Comparison of ENCODE assay signal across 15 cellular contexts in genomic region chr5:146556884-146557283, GRCh38. TPM values are rescaled to one million over a fixed set of nuclear protein-coding genes. Genes with fewer than 3 reads are reported as not detected.
A peak's percentile ranks its signal among the peaks of the same experiment; 100 is the strongest.
DNase-seq lines count a peak whose midpoint lies in the region; ATAC-seq, FAIRE-seq and TF ChIP-seq lines count a peak whose summit lies in the region.
"Not testable (repeated sequence)": the region's sequence is repeated elsewhere in the genome, so short reads cannot be mapped to it uniquely, and the experiment has no call there.
"Had no signal": no experiment of that assay in that cellular context is flagged by ENCODE, and none has a peak within 500 bp of the region (broad histone marks: within the 10 kb centered on the region; RNA-seq: fewer than 3 reads in every experiment).

No MANE protein-coding gene starts in this region.

- not testable (repeated sequence) for H4K20me1 ChIP-seq in DOHH2 (ENCODE audit: control insufficient read depth, insufficient read depth, low read depth, low read length); Karpas-422 (ENCODE audit: insufficient read depth, low read depth, low read length); OCI-LY1 (ENCODE audit: insufficient read depth, low read length); K562 (replicated peaks; ENCODE audit: control insufficient read depth, insufficient read depth, low read length); HepG2 (ENCODE audit: insufficient read depth, low read length)

- ATAC-seq in K562, HepG2: not testable (repeated sequence)

- H3K4me2 ChIP-seq in DOHH2 (ENCODE audit: low read length); Karpas-422 (ENCODE audit: low read depth, low read length, poor library complexity, severe bottlenecking); OCI-LY1 (ENCODE audit: low read length); K562 (ENCODE audit: insufficient read depth, low read length); HepG2 (ENCODE audit: low read depth, low read length): not testable (repeated sequence)

- intact Hi-C loops in K562 (cut with micrococcal nuclease); HepG2 (cut with micrococcal nuclease; ENCODE audit: unreplicated experiment): not testable (repeated sequence)

- H3K9me2 ChIP-seq in DOHH2 (replicated peaks; ENCODE audit: control insufficient read depth, low read length); Karpas-422 (replicated peaks; ENCODE audit: insufficient read depth, low read length); OCI-LY1 (ENCODE audit: low read depth, low read length): not testable (repeated sequence)

- H3K9ac ChIP-seq in Karpas-422 (ENCODE audit: low read length); OCI-LY1 (ENCODE audit: low read length); K562 (ENCODE audit: insufficient read depth in 1 of 2, low read depth in 2 of 2, low read length in 2 of 2); HepG2 (ENCODE audit: insufficient read depth, low read depth, low read length): not testable (repeated sequence)

- not testable (repeated sequence) for H2AFZ ChIP-seq in Karpas-422 (ENCODE audit: low read length); OCI-LY1 (ENCODE audit: low read length); K562 (ENCODE audit: low read depth, low read length); HepG2 (ENCODE audit: low read length)

- POLR2A ChIA-PET in K562 (lab: Yijun Ruan, JAX); HepG2 (lab: Yijun Ruan, JAX): not testable (repeated sequence)

- not testable (repeated sequence) for H3F3A ChIP-seq in DOHH2 (ENCODE audit: control insufficient read depth, insufficient read depth); OCI-LY1 (ENCODE audit: insufficient read depth, low read length)

- FAIRE-seq in K562 (lab: Jason Lieb, UNC); HepG2 (lab: Jason Lieb, UNC): not testable (repeated sequence)

- not testable (repeated sequence) for H3K27me3 ChIP-seq in DOHH2 (ENCODE audit: control insufficient read depth, low read length); Karpas-422 (ENCODE audit: low read length); OCI-LY1 (ENCODE audit: insufficient read depth, low read length); K562 (ENCODE audit: control insufficient read depth in 2 of 2, insufficient read depth in 2 of 2, low read length in 2 of 2); HepG2 (ENCODE audit: control insufficient read depth in 1 of 2, insufficient read depth in 2 of 2, low read length in 2 of 2)

- not testable (repeated sequence) for TF ChIP-seq POLR2A in K562 (conservative IDR thresholded peaks at IDR 0.05); HepG2 (IDR thresholded peaks at IDR 0.05; ENCODE audit: insufficient read depth in 1 of 2, low read depth in 2 of 2, low read length in 2 of 2)

- 0% methylated on average over 4 of the region's 4 CpGs for WGBS in K562 (ENCODE audit: insufficient coverage, low coverage, missing lambda C conversion rate)
- 0% methylated on average over 2 of the region's 4 CpGs for WGBS in HepG2 (ENCODE audit: low lambda C conversion rate)

- not testable (repeated sequence) for H3K36me3 ChIP-seq in DOHH2 (ENCODE audit: control insufficient read depth, low read length); Karpas-422 (ENCODE audit: insufficient read depth, low read length); OCI-LY1 (ENCODE audit: insufficient read depth, low read length); K562 (ENCODE audit: control insufficient read depth, insufficient read depth, low read length); HepG2 (replicated peaks in 1 of 2; ENCODE audit: control insufficient read depth in 1 of 2, insufficient read depth in 2 of 2, low read length in 2 of 2)

- TF ChIP-seq RAD21 in K562 (CRISPR knock-in tag; conservative IDR thresholded peaks at IDR 0.05 in 1 of 2, IDR thresholded peaks at IDR 0.05 in 1 of 2); HepG2 (CRISPR knock-in tag; IDR thresholded peaks at IDR 0.05): not testable (repeated sequence)

- H3K9me3 ChIP-seq in DOHH2 (ENCODE audit: control insufficient read depth, insufficient read depth, low read length); Karpas-422 (ENCODE audit: low read length); OCI-LY1 (ENCODE audit: low read length); K562 (replicated peaks; ENCODE audit: control insufficient read depth, insufficient read depth, low read depth, low read length); HepG2 (ENCODE audit: low read length): not testable (repeated sequence)

- TF ChIP-seq CTCF in DOHH2 (IDR thresholded peaks at IDR 0.05; ENCODE audit: low read depth, low read length, poor library complexity, severe bottlenecking) (peak; percentile 27), GM12872 (IDR thresholded peaks at IDR 0.05; ENCODE audit: insufficient read depth, low read depth, low read length) (peak; percentile 32; the same call in 2 of the 3 replicates), GM13977 (IDR thresholded peaks at IDR 0.05; ENCODE audit: extremely low read depth, insufficient read depth, missing control alignments) (peak; percentile 25), OCI-LY1 (IDR thresholded peaks at IDR 0.05; ENCODE audit: low read length) (peak; percentile 5; the same call in 1 of the 2 replicates), K562 (IDR thresholded peaks at IDR 0.05 in 2 of 3, conservative IDR thresholded peaks at IDR 0.05 in 1 of 3; ENCODE audit: insufficient read depth in 2 of 3, low read depth in 1 of 3, low read length in 3 of 3) (peak in 2 of 3 experiments; percentile 10 to 25; a peak in 2 of 6 replicates), HepG2 (CRISPR knock-in tag; IDR thresholded peaks at IDR 0.05) (peak; percentile 31; the same call in 1 of the 2 replicates)

- not testable (repeated sequence) for H3K4me3 ChIP-seq in DOHH2 (ENCODE audit: low read length); Karpas-422 (ENCODE audit: low read length); OCI-LY1 (ENCODE audit: low read depth, low read length, poor library complexity, severe bottlenecking); K562; HepG2 (replicated peaks in 1 of 3; ENCODE audit: insufficient read depth in 1 of 3, low read depth in 2 of 3, low read length in 3 of 3)

- H3K27ac ChIP-seq in DOHH2 (ENCODE audit: low read depth, low read length); Karpas-422 (ENCODE audit: low read length); OCI-LY1 (ENCODE audit: low read depth, low read length, poor library complexity, severe bottlenecking); K562 (ENCODE audit: extremely low read depth, low read depth, low read length); HepG2 (ENCODE audit: extremely low read length, insufficient read depth, low read length): not testable (repeated sequence)

- H3K4me1 ChIP-seq in DOHH2 (ENCODE audit: control insufficient read depth, low read length); Karpas-422 (ENCODE audit: low read length); OCI-LY1 (ENCODE audit: insufficient read depth, low read length, severe bottlenecking); K562 (replicated peaks in 1 of 2; ENCODE audit: control insufficient read depth in 2 of 2, insufficient read depth in 2 of 2, low read length in 2 of 2); HepG2 (ENCODE audit: insufficient read depth, low read length): not testable (repeated sequence)

- DNase-seq in GM13977 (ENCODE audit: low spot score); K562 (ENCODE audit: extremely low read depth in 1 of 4, low spot score in 3 of 4); HepG2 (ENCODE audit: low spot score): not testable (repeated sequence)
- peak; percentile 52 for DNase-seq in Karpas-422

- TF ChIP-seq EP300 in K562 (IDR thresholded peaks at IDR 0.05; ENCODE audit: low read length); HepG2 (IDR thresholded peaks at IDR 0.05; ENCODE audit: low read depth in 2 of 2, low read length in 2 of 2); HepG2 (CRISPR knock-in tag; IDR thresholded peaks at IDR 0.05; ENCODE audit: borderline replicate concordance): not testable (repeated sequence)

- H3K79me2 ChIP-seq in DOHH2 (ENCODE audit: control insufficient read depth, low read length); Karpas-422 (ENCODE audit: low read length); OCI-LY1 (ENCODE audit: insufficient read depth, low read length); K562 (ENCODE audit: control insufficient read depth, insufficient read depth, low read length); HepG2 (ENCODE audit: insufficient read depth, low read length): not testable (repeated sequence)

- not testable (repeated sequence) for H3K9me1 ChIP-seq in K562 (ENCODE audit: control insufficient read depth, insufficient read depth, low read length)

- CTCF ChIA-PET in K562 (lab: Yijun Ruan, JAX; ENCODE audit: low intra/inter-chr PET ratio); HepG2 (lab: Yijun Ruan, JAX; ENCODE audit: low intra/inter-chr PET ratio, low total read pairs): not testable (repeated sequence)

- in situ Hi-C loops in GM13977 (cut with MboI; ENCODE audit: low pct_unique_long_range_greater_than_20kb, low sequenced_read_pairs, unreplicated experiment); K562 (cut with MboI); HepG2 (cut with HindIII; ENCODE audit: extremely low pct_ligation_motif_present, low pct_unique_long_range_greater_than_20kb): not testable (repeated sequence)

- not testable (repeated sequence) for BruUV-seq in K562 (replicated peaks; lab: Mats Ljungman, UMichigan); HepG2 (replicated peaks; lab: Mats Ljungman, UMichigan)

RNA-seq across cellular contexts. Expression of gene GPR151, which starts 40.9 kb away (rescaled TPM):
- total RNA-seq in Karpas-422 (2014; rRNA removed; shearing (Covaris generic); ENCODE audit: low replicate concordance), result not detected in 2 replicates
- total RNA-seq in K562 (2011; cell fraction: chromatin; rRNA removed; ENCODE audit: low replicate concordance), result not detected in 2 replicates
- total RNA-seq in K562 (2011; cell fraction: nucleolus; rRNA removed), result not detected in 2 replicates
- total RNA-seq in K562 (2011; cell fraction: nucleoplasm; rRNA removed), result not detected in 2 replicates
- total RNA-seq in K562 (2014; rRNA removed), result not detected in 2 replicates
- total RNA-seq in K562 (2014; rRNA removed; fragmentation: Illumina TruSeq; extraction: Trizol), result not detected in 2 replicates
- not detected in 2 replicates for total RNA-seq in K562 (2015; rRNA removed; fragmentation: Illumina TruSeq; extraction: Trizol)
- total RNA-seq in K562 (2021), result not detected in 2 replicates
- not detected in 2 replicates for polyA plus RNA-seq in K562 (2011; rRNA removed)
- not detected in 2 replicates for polyA plus RNA-seq in K562 (2011; cell fraction: cytosol; rRNA removed)
- not detected in 2 replicates for polyA plus RNA-seq in K562 (2011; cell fraction: nucleus; rRNA removed)
- not detected in 2 replicates for polyA plus RNA-seq in K562 (2012)
- polyA plus RNA-seq in K562 (2014; fragmentation: Illumina TruSeq; extraction: Trizol), result not detected in 2 replicates
- under 1 TPM in 1 of 2 experiments, not detected in 1; 0.06 TPM for polyA plus RNA-seq in K562 (2014; fragmentation: Nextera tagmentation; extraction: Ambion mirVana)
- not detected in 2 replicates for polyA plus RNA-seq in K562 (2014; rRNA removed)
- not detected in 2 replicates for polyA minus RNA-seq in K562 (2011; rRNA and poly(A)+ RNA removed)
- not detected in 2 replicates for polyA minus RNA-seq in K562 (2011; cell fraction: cytosol; rRNA and poly(A)+ RNA removed)
- polyA minus RNA-seq in K562 (2011; cell fraction: nucleus; rRNA and poly(A)+ RNA removed), result not detected in 2 replicates
- total RNA-seq in HepG2 (2016; rRNA removed; fragmentation: Illumina TruSeq; extraction: Trizol), result not detected in 2 replicates
- not detected in 2 replicates for total RNA-seq in HepG2 (2016; cell fraction: cytosol; rRNA removed; fragmentation: Illumina TruSeq; extraction: Trizol; ENCODE audit: low read depth)
- not detected in 2 replicates for total RNA-seq in HepG2 (2016; cell fraction: insoluble cytoplasmic fraction; rRNA removed; fragmentation: Illumina TruSeq; extraction: Trizol)
- not detected in 2 replicates for total RNA-seq in HepG2 (2016; cell fraction: membrane; rRNA removed; fragmentation: Illumina TruSeq; extraction: Trizol)
- total RNA-seq in HepG2 (2016; cell fraction: nucleus; rRNA removed; fragmentation: Illumina TruSeq; extraction: Trizol), result not detected in 2 replicates
- polyA plus RNA-seq in HepG2 (2011; rRNA removed), result not detected in 2 replicates
- not detected in 2 replicates for polyA plus RNA-seq in HepG2 (2011; cell fraction: cytosol; rRNA removed)
- polyA plus RNA-seq in HepG2 (2011; cell fraction: nucleus; rRNA removed), result not detected in 2 replicates
- not detected in 2 replicates for polyA plus RNA-seq in HepG2 (2012)
- not detected in 2 replicates for polyA plus RNA-seq in HepG2 (2016; cell fraction: cytosol; fragmentation: Illumina TruSeq; extraction: Trizol; ENCODE audit: low read depth)
- polyA plus RNA-seq in HepG2 (2016; cell fraction: insoluble cytoplasmic fraction; fragmentation: Illumina TruSeq; extraction: Trizol; ENCODE audit: low read depth), result not detected in 2 replicates
- polyA plus RNA-seq in HepG2 (2016; cell fraction: membrane; fragmentation: Illumina TruSeq; extraction: Trizol; ENCODE audit: low read depth), result not detected in 2 replicates
- not detected in 2 replicates for polyA plus RNA-seq in HepG2 (2016; cell fraction: nucleus; fragmentation: Illumina TruSeq; extraction: Trizol; ENCODE audit: insufficient read depth, low read depth)
- polyA minus RNA-seq in HepG2 (2011; rRNA and poly(A)+ RNA removed; ENCODE audit: low replicate concordance), result not detected in 2 replicates
- not detected in 2 replicates for polyA minus RNA-seq in HepG2 (2011; cell fraction: cytosol; rRNA and poly(A)+ RNA removed)
- polyA minus RNA-seq in HepG2 (2011; cell fraction: nucleus; rRNA and poly(A)+ RNA removed), result not detected in 2 replicates
- total RNA-seq: CD4-positive, alpha-beta memory T cell; G401; HFFc6; HT1080; IMR-90; M059J had no signal
- polyA plus RNA-seq: BJ; CD14-positive monocyte; CD4-positive, alpha-beta memory T cell; IMR-90 had no signal
